Comparison of ENCODE assay signal across 3 cellular contexts in genomic region chr10:7906128-7906527, GRCh38.
TF ChIP-seq lines count a peak whose summit lies in the region.

No MANE protein-coding gene starts in this region.

TF ChIP-seq in GM23338, 12 proteins besides CTCF, POLR2A, EP300 and RAD21 (continued from another document and continues in another):
- TF ChIP-seq, protein P1, sequence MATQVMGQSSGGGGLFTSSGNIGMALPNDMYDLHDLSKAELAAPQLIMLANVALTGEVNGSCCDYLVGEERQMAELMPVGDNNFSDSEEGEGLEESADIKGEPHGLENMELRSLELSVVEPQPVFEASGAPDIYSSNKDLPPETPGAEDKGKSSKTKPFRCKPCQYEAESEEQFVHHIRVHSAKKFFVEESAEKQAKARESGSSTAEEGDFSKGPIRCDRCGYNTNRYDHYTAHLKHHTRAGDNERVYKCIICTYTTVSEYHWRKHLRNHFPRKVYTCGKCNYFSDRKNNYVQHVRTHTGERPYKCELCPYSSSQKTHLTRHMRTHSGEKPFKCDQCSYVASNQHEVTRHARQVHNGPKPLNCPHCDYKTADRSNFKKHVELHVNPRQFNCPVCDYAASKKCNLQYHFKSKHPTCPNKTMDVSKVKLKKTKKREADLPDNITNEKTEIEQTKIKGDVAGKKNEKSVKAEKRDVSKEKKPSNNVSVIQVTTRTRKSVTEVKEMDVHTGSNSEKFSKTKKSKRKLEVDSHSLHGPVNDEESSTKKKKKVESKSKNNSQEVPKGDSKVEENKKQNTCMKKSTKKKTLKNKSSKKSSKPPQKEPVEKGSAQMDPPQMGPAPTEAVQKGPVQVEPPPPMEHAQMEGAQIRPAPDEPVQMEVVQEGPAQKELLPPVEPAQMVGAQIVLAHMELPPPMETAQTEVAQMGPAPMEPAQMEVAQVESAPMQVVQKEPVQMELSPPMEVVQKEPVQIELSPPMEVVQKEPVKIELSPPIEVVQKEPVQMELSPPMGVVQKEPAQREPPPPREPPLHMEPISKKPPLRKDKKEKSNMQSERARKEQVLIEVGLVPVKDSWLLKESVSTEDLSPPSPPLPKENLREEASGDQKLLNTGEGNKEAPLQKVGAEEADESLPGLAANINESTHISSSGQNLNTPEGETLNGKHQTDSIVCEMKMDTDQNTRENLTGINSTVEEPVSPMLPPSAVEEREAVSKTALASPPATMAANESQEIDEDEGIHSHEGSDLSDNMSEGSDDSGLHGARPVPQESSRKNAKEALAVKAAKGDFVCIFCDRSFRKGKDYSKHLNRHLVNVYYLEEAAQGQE (IDR thresholded peaks at IDR 0.05; ENCODE audit: unreplicated experiment): no peak

TF ChIP-seq in HEK293, 187 proteins besides CTCF, POLR2A, EP300 and RAD21 (continued from another document):
- TF ChIP-seq KLF9 (tag by site-specific recombination; IDR thresholded peaks at IDR 0.05; ENCODE audit: low read depth) (no peak), ZNF843 (tag by site-specific recombination; IDR thresholded peaks at IDR 0.05) (no peak), SCRT1 (tag by site-specific recombination; IDR thresholded peaks at IDR 0.05; ENCODE audit: borderline replicate concordance) (peak; percentile 54; the same call in 1 of the 2 replicates), SP2 (tag by site-specific recombination; IDR thresholded peaks at IDR 0.05) (no peak), ZNF202 (tag by site-specific recombination; IDR thresholded peaks at IDR 0.05; ENCODE audit: borderline replicate concordance) (no peak), GLIS2 (tag by site-specific recombination; IDR thresholded peaks at IDR 0.05) (no peak)
- TF ChIP-seq, protein P2, sequence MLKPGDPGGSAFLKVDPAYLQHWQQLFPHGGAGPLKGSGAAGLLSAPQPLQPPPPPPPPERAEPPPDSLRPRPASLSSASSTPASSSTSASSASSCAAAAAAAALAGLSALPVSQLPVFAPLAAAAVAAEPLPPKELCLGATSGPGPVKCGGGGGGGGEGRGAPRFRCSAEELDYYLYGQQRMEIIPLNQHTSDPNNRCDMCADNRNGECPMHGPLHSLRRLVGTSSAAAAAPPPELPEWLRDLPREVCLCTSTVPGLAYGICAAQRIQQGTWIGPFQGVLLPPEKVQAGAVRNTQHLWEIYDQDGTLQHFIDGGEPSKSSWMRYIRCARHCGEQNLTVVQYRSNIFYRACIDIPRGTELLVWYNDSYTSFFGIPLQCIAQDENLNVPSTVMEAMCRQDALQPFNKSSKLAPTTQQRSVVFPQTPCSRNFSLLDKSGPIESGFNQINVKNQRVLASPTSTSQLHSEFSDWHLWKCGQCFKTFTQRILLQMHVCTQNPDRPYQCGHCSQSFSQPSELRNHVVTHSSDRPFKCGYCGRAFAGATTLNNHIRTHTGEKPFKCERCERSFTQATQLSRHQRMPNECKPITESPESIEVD (tag by site-specific recombination; IDR thresholded peaks at IDR 0.05): peak; percentile 51

TF ChIP-seq in WTC11, 78 proteins besides CTCF, POLR2A, EP300 and RAD21 (continued from another document):
- TF ChIP-seq SMAD3 (CRISPR knock-in tag; IDR thresholded peaks at IDR 0.05; ENCODE audit: borderline replicate concordance) (no peak), ZNF532 (CRISPR knock-in tag; IDR thresholded peaks at IDR 0.05; ENCODE audit: borderline replicate concordance) (no peak), ZNF219 (CRISPR knock-in tag; IDR thresholded peaks at IDR 0.05; ENCODE audit: borderline replicate concordance) (no peak), TCF7 (CRISPR knock-in tag; IDR thresholded peaks at IDR 0.05; ENCODE audit: low read depth) (no peak), NR1H2 (CRISPR knock-in tag; IDR thresholded peaks at IDR 0.05) (no peak), TEAD1 (CRISPR knock-in tag; IDR thresholded peaks at IDR 0.05) (no peak), ZSCAN18 (CRISPR knock-in tag; IDR thresholded peaks at IDR 0.05) (no peak)
- TF ChIP-seq, protein P3, sequence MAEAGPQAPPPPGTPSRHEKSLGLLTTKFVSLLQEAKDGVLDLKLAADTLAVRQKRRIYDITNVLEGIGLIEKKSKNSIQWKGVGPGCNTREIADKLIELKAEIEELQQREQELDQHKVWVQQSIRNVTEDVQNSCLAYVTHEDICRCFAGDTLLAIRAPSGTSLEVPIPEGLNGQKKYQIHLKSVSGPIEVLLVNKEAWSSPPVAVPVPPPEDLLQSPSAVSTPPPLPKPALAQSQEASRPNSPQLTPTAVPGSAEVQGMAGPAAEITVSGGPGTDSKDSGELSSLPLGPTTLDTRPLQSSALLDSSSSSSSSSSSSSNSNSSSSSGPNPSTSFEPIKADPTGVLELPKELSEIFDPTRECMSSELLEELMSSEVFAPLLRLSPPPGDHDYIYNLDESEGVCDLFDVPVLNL (CRISPR knock-in tag; IDR thresholded peaks at IDR 0.05; ENCODE audit: borderline replicate concordance, low read depth): no peak
